In genomic region chr3:154120903-154121235, GRCh38 we compare ENCODE assay signal across 8 cellular contexts. TPM values are rescaled to one million over a fixed set of nuclear protein-coding genes. Genes with fewer than 3 reads are reported as not detected.
A peak's percentile ranks its signal among the peaks of the same experiment; 100 is the strongest.
DNase-seq lines count a peak whose midpoint lies in the region; TF ChIP-seq lines count a peak whose summit lies in the region.

No MANE protein-coding gene starts in this region.

- peaks cover 52% of the 10 kb centered on the region for H3K27me3 Mint-ChIP-seq in activated naive CD4-positive, alpha-beta T cell treated with anti-CD3 and anti-CD28 coated beads, Interleukin-2, amount 50 U/mL, for 24 hours
- H3K27me3 Mint-ChIP-seq in endodermal cell (ENCODE audit: insufficient read depth) = peaks cover 42% of the 10 kb centered on the region

- H3K4me1 Mint-ChIP-seq in activated naive CD4-positive, alpha-beta T cell treated with anti-CD3 and anti-CD28 coated beads, Interleukin-2, amount 50 U/mL, for 24 hours = peaks cover 17% of the 10 kb centered on the region
- peaks cover 13% of the 10 kb centered on the region for H3K4me1 Mint-ChIP-seq in endodermal cell

- H3K4me3 Mint-ChIP-seq in activated naive CD4-positive, alpha-beta T cell treated with anti-CD3 and anti-CD28 coated beads, Interleukin-2, amount 50 U/mL, for 24 hours = peak overlapping the region; percentile 77
- H3K4me3 Mint-ChIP-seq in endodermal cell = peak overlapping the region; percentile 80

- H3K4me1 ChIP-seq in endodermal cell (ENCODE audit: control insufficient read depth, insufficient read depth, low read length) (no peaks in the 10 kb centered on the region), neutrophil (ENCODE audit: control insufficient read depth in 1 of 2, insufficient read depth in 1 of 2, low read depth in 1 of 2, low read length in 1 of 2) (peaks cover 20 to 26% of the 10 kb centered on the region in 2 experiments)

- H3K9me3 Mint-ChIP-seq in activated naive CD4-positive, alpha-beta T cell treated with anti-CD3 and anti-CD28 coated beads, Interleukin-2, amount 50 U/mL, for 24 hours = no peaks in the 10 kb centered on the region
- H3K9me3 Mint-ChIP-seq in endodermal cell = no peaks in the 10 kb centered on the region

- H3K4me3 ChIP-seq in MG63 (peak overlapping the region; percentile 54), endodermal cell (ENCODE audit: low read length) (peak overlapping the region; percentile 79), neutrophil (ENCODE audit: low read depth in 1 of 2, low read length in 1 of 2) (peak overlapping the region; percentile 59 to 75)

- H3K36me3 ChIP-seq in MG63 = no peaks in the 10 kb centered on the region
- no peaks in the 10 kb centered on the region for H3K36me3 ChIP-seq in endodermal cell (ENCODE audit: control insufficient read depth, insufficient read depth, low read length)
- no peaks in the 10 kb centered on the region for H3K36me3 ChIP-seq in neutrophil

- no peak overlapping the region for H3K27ac Mint-ChIP-seq in activated naive CD4-positive, alpha-beta T cell treated with anti-CD3 and anti-CD28 coated beads, Interleukin-2, amount 50 U/mL, for 24 hours
- H3K27ac Mint-ChIP-seq in endodermal cell = no peak overlapping the region

- 1% methylated on average over 10 to 19 of the region's 19 CpGs for WGBS in endodermal cell (ENCODE audit: insufficient coverage in 1 of 2, insufficient read length in 1 of 2), 2 experiments

- no peak for DNase-seq in activated naive CD4-positive, alpha-beta T cell treated with Interleukin-2 at 50 U/mL for 16 hours
- DNase-seq in MG63 (no peak), endodermal cell (no peak), HK-2 (ENCODE audit: unreplicated experiment) (no peak), HuH-7.5 (ENCODE audit: low spot score) (no peak), Ammon's horn (ENCODE audit: low spot score) (no peak)

- no peaks in the 10 kb centered on the region for H3K36me3 Mint-ChIP-seq in activated naive CD4-positive, alpha-beta T cell treated with anti-CD3 and anti-CD28 coated beads, Interleukin-2, amount 50 U/mL, for 24 hours
- H3K36me3 Mint-ChIP-seq in endodermal cell (ENCODE audit: low read depth) = no peaks in the 10 kb centered on the region

- H3K27me3 ChIP-seq in MG63 (peaks cover 52% of the 10 kb centered on the region), endodermal cell (ENCODE audit: control insufficient read depth, insufficient read depth, low read length, poor library complexity, severe bottlenecking) (peaks cover 42% of the 10 kb centered on the region), neutrophil (peaks cover 76% of the 10 kb centered on the region)

- H3K27ac ChIP-seq in endodermal cell (ENCODE audit: low read depth, low read length) = no peak overlapping the region
- H3K27ac ChIP-seq in neutrophil = no peak overlapping the region

- peak overlapping the region; percentile 36 for H3K9ac ChIP-seq in endodermal cell (ENCODE audit: extremely low read depth, low read length, poor library complexity, severe bottlenecking)

- TF ChIP-seq CTCF in endodermal cell (conservative IDR thresholded peaks at IDR 0.05) = no peak
- no peak for TF ChIP-seq CTCF in neutrophil (IDR thresholded peaks at IDR 0.05)

- H3K9me3 ChIP-seq in MG63 (no peaks in the 10 kb centered on the region), endodermal cell (ENCODE audit: control insufficient read depth, low read length) (no peaks in the 10 kb centered on the region), neutrophil (no peaks in the 10 kb centered on the region)

RNA-seq across cellular contexts. Expression of gene ARHGEF26, which starts 0.3 kb away (rescaled TPM):
- total RNA-seq in MG63 (2014; rRNA removed; shearing (Covaris generic); ENCODE audit: low replicate concordance) = 0.63 TPM in 1 of 2 replicates, not detected in the other
- total RNA-seq in endodermal cell = 10 to 100 TPM; 10.1 to 12.4 TPM
- 12.0 TPM for polyA plus RNA-seq in endodermal cell (2013, experiment 1 of 2)
- 10.0 TPM for polyA plus RNA-seq in endodermal cell (2013, experiment 2 of 2)
